Comparison of ENCODE assay signal across 1 cellular context in the genomic region with DNA sequence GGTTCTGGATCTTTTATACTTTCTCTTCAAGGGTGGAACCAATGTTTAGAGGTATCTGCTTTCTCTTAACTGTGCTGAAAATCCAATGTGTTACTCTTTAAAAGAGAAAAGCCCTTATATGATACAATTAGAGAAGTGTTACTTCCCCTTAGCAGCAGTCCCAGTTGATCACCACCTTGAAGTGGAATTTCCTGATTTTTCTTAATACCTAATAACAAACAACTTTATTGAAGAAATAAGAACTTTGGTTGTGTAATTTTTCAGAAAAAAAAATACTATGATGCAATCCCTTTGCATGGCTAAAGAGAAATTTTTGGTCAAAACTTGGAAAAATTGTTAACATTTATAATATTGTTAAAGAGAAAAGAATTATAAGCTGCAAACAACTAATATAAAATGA.
TF ChIP-seq lines count a peak whose summit lies in the region.

No MANE protein-coding gene starts in this region.

TF ChIP-seq in K562, 482 proteins besides CTCF, POLR2A, EP300 and RAD21 (continued from another document):
- TF ChIP-seq, protein P1, sequence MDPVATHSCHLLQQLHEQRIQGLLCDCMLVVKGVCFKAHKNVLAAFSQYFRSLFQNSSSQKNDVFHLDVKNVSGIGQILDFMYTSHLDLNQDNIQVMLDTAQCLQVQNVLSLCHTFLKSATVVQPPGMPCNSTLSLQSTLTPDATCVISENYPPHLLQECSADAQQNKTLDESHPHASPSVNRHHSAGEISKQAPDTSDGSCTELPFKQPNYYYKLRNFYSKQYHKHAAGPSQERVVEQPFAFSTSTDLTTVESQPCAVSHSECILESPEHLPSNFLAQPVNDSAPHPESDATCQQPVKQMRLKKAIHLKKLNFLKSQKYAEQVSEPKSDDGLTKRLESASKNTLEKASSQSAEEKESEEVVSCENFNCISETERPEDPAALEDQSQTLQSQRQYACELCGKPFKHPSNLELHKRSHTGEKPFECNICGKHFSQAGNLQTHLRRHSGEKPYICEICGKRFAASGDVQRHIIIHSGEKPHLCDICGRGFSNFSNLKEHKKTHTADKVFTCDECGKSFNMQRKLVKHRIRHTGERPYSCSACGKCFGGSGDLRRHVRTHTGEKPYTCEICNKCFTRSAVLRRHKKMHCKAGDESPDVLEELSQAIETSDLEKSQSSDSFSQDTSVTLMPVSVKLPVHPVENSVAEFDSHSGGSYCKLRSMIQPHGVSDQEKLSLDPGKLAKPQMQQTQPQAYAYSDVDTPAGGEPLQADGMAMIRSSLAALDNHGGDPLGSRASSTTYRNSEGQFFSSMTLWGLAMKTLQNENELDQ (CRISPR knock-in tag; IDR thresholded peaks at IDR 0.05; ENCODE audit: borderline replicate concordance), result no peak
- no peak for TF ChIP-seq MBD2 (IDR thresholded peaks at IDR 0.05; ENCODE audit: borderline replicate concordance, low read depth)
- TF ChIP-seq NR2C2 (CRISPR knock-in tag; IDR thresholded peaks at IDR 0.05), result no peak
- no peak for TF ChIP-seq NR2C2 (tag; IDR thresholded peaks at IDR 0.05)
- no peak for TF ChIP-seq FOXP4 (CRISPR knock-in tag; IDR thresholded peaks at IDR 0.05; ENCODE audit: borderline replicate concordance)
- TF ChIP-seq ZNF551 (CRISPR knock-in tag; IDR thresholded peaks at IDR 0.05), result no peak
- TF ChIP-seq HMGXB4 (CRISPR knock-in tag; IDR thresholded peaks at IDR 0.05), result no peak
- TF ChIP-seq CEBPG (CRISPR knock-in tag; IDR thresholded peaks at IDR 0.05), result no peak
- TF ChIP-seq CEBPG (tag; conservative IDR thresholded peaks at IDR 0.05 in 1 of 2, IDR thresholded peaks at IDR 0.05 in 1 of 2), result peak; percentile 39 to 82; a peak in 2 of 4 replicates
- no peak for TF ChIP-seq ZNF717 (CRISPR knock-in tag; IDR thresholded peaks at IDR 0.05)
- no peak for TF ChIP-seq DPF2 (IDR thresholded peaks at IDR 0.05)
- TF ChIP-seq NFYB (IDR thresholded peaks at IDR 0.05; ENCODE audit: extremely low read depth, insufficient read length), result no peak
